11 cellular contexts compared by ENCODE assay signal in genomic region chr2:181374741-181375675, GRCh38.
DNase-seq lines count a peak whose midpoint lies in the region; ATAC-seq and TF ChIP-seq lines count a peak whose summit lies in the region.
"Had no signal": no experiment of that assay in that cellular context is flagged by ENCODE, and none has a peak within 500 bp of the region (broad histone marks: within the 10 kb centered on the region; RNA-seq: fewer than 3 reads in every experiment).

No MANE protein-coding gene starts in this region.

- H3K27ac Mint-ChIP-seq in endothelial cell (ENCODE audit: unreplicated experiment) = no peak overlapping the region

- H3K9me3 ChIP-seq in OCI-LY7 (ENCODE audit: low read length) = no peaks in the 10 kb centered on the region
- H3K9me3 ChIP-seq in tibial nerve = no peaks in the 10 kb centered on the region
- no peaks in the 10 kb centered on the region for H3K9me3 ChIP-seq in esophagus squamous epithelium
- H3K9me3 ChIP-seq: transverse colon had no signal

- no peaks in the 10 kb centered on the region for H3K9me2 ChIP-seq in OCI-LY7 (ENCODE audit: insufficient read depth, low read length)

- intact Hi-C loops in OCI-LY7 (cut with micrococcal nuclease; ENCODE audit: unreplicated experiment) (no loop called here), esophagus squamous epithelium (cut with DNase I) (no loop called here)

- H3K27me3 Mint-ChIP-seq in endothelial cell (ENCODE audit: unreplicated experiment) = no peaks in the 10 kb centered on the region

- H3K4me3 Mint-ChIP-seq in endothelial cell (ENCODE audit: unreplicated experiment) = no peak overlapping the region

- H3K4me1 ChIP-seq in OCI-LY7 (ENCODE audit: insufficient read depth, low read length, poor library complexity, severe bottlenecking) (peaks cover 37% of the 10 kb centered on the region), tibial nerve (peaks cover 0 to 8% (median 5%) of the 10 kb centered on the region in 4 donors), esophagus squamous epithelium (peaks cover 0 to 11% (median 0%) of the 10 kb centered on the region in 3 donors)

- ATAC-seq in GM19395 (IDR thresholded peaks at IDR 0.05; ENCODE audit: unreplicated experiment) (peak; percentile 79), HG03025 (IDR thresholded peaks at IDR 0.05; ENCODE audit: low FRiP score, unreplicated experiment) (peak; percentile 75)

- H3K27ac ChIP-seq in OCI-LY7 (ENCODE audit: low read depth, low read length, poor library complexity, severe bottlenecking) = no peak overlapping the region
- H3K27ac ChIP-seq in tibial nerve = no peak overlapping the region
- H3K27ac ChIP-seq in esophagus squamous epithelium = no peak overlapping the region
- H3K27ac ChIP-seq: transverse colon, VCaP had no signal

- no peaks in the 10 kb centered on the region for H4K20me1 ChIP-seq in OCI-LY7 (ENCODE audit: insufficient read depth, low read length)

- no peak for TF ChIP-seq EP300 in tibial nerve (IDR thresholded peaks at IDR 0.05)

- H3K4me1 Mint-ChIP-seq in endothelial cell (ENCODE audit: unreplicated experiment) = no peaks in the 10 kb centered on the region

- H3K27me3 ChIP-seq in tibial nerve (no peaks in the 10 kb centered on the region), esophagus squamous epithelium (no peaks in the 10 kb centered on the region)
- H3K27me3 ChIP-seq: transverse colon had no signal

- CTCF ChIA-PET in OCI-LY7 (lab: Charles Lee; ENCODE audit: unreplicated experiment) = interaction anchor here (1.1 kb wide), 1 partner anchor 100 kb away, joined by 3 read pairs; no protein-coding TSS in a partner anchor

- peak overlapping the region; percentile 66; the same call in 1 of the 2 replicates for H2AFZ ChIP-seq in OCI-LY7 (ENCODE audit: low read length)

- H3K36me3 ChIP-seq in OCI-LY7 (ENCODE audit: insufficient read depth, low read length) = no peaks in the 10 kb centered on the region
- H3K36me3 ChIP-seq in tibial nerve = no peaks in the 10 kb centered on the region
- no peaks in the 10 kb centered on the region for H3K36me3 ChIP-seq in esophagus squamous epithelium
- H3K36me3 ChIP-seq: transverse colon had no signal

- no TSS peak for BruUV-seq in OCI-LY7 (replicated peaks; lab: Mats Ljungman, UMichigan)

- peak; percentile 69 for DNase-seq in EL
- no peak for DNase-seq in OCI-LY7 (ENCODE audit: low spot score)
- no peak for DNase-seq in tibial nerve (ENCODE audit: low spot score in 2 of 2)
- DNase-seq in NCI-H1092 (lab: John Stamatoyannopoulos, UW) = no peak
- no peak for DNase-seq in endothelial cell (ENCODE audit: low spot score)
- no peak for DNase-seq in esophagus squamous epithelium (lab: John Stamatoyannopoulos, UW)
- DNase-seq: kidney glomerular epithelial cell, transverse colon had no signal

- POLR2A ChIA-PET in OCI-LY7 (lab: Charles Lee) = interaction anchor here (0.6 to 3.4 kb wide), 7 partner anchors 12 to 137 kb away, joined by 3 to 13 read pairs (median 3); no protein-coding TSS in a partner anchor

- H3K4me2 ChIP-seq in OCI-LY7 (ENCODE audit: low read length) = peak overlapping the region; percentile 18; the same call in 1 of the 2 replicates

- 41 to 48% methylated on average over 9 of the region's 9 CpGs for WGBS in tibial nerve, 2 donors
- 50 to 64% methylated on average over 9 of the region's 9 CpGs for WGBS in esophagus squamous epithelium, 2 donors

- TF ChIP-seq CTCF in OCI-LY7 (conservative IDR thresholded peaks at IDR 0.05; ENCODE audit: low read length) (no peak), tibial nerve (IDR thresholded peaks at IDR 0.05) (no peak), endothelial cell (IDR thresholded peaks at IDR 0.05; ENCODE audit: unreplicated experiment) (no peak), esophagus squamous epithelium (IDR thresholded peaks at IDR 0.05) (no peak)

- no peak overlapping the region for H3K4me3 ChIP-seq in OCI-LY7 (ENCODE audit: low read depth, low read length, poor library complexity, severe bottlenecking)
- no peak overlapping the region for H3K4me3 ChIP-seq in tibial nerve
- no peak overlapping the region for H3K4me3 ChIP-seq in esophagus squamous epithelium
- H3K4me3 ChIP-seq: transverse colon had no signal

- H3K36me3 Mint-ChIP-seq in endothelial cell (ENCODE audit: low read depth, unreplicated experiment) = no peaks in the 10 kb centered on the region

- H3K9me3 Mint-ChIP-seq in endothelial cell (ENCODE audit: unreplicated experiment) = no peaks in the 10 kb centered on the region

- TF ChIP-seq POLR2A in tibial nerve (IDR thresholded peaks at IDR 0.05) (no peak), esophagus squamous epithelium (IDR thresholded peaks at IDR 0.05) (no peak)

- no peaks in the 10 kb centered on the region for H3K79me2 ChIP-seq in OCI-LY7 (ENCODE audit: insufficient read depth, low read depth, low read length)
